ENCODE assay signal across 9 cellular contexts in genomic region chr2:149331023-149331400, GRCh38. TPM values are rescaled to one million over a fixed set of nuclear protein-coding genes. Genes with fewer than 3 reads are reported as not detected.
DNase-seq lines count a peak whose midpoint lies in the region; ATAC-seq and TF ChIP-seq lines count a peak whose summit lies in the region.
"Had no signal": no experiment of that assay in that cellular context is flagged by ENCODE, and none has a peak within 500 bp of the region (broad histone marks: within the 10 kb centered on the region; RNA-seq: fewer than 3 reads in every experiment).

No MANE protein-coding gene starts in this region.

- H3K36me3 ChIP-seq in cardiac muscle cell, result no peaks in the 10 kb centered on the region
- no peaks in the 10 kb centered on the region for H3K36me3 ChIP-seq in mesenchymal stem cell (ENCODE audit: control insufficient read depth in 1 of 2, insufficient read depth in 2 of 2, low read depth in 1 of 2, low read length in 2 of 2)
- H3K36me3 ChIP-seq in urinary bladder (ENCODE audit: insufficient read depth), result no peaks in the 10 kb centered on the region

- H3K79me1 ChIP-seq in mesenchymal stem cell (replicated peaks; ENCODE audit: low read length, poor library complexity, severe bottlenecking), result no peaks in the 10 kb centered on the region

- WGBS in mesenchymal stem cell, result under 1% methylated on average over 19 of the region's 19 CpGs
- WGBS in urinary bladder, result 2% methylated on average over 19 of the region's 19 CpGs

- peak overlapping the region; percentile 76 for H3K4me3 Mint-ChIP-seq in MCF 10A (ENCODE audit: unreplicated experiment)
- no peak overlapping the region for H3K4me3 Mint-ChIP-seq in stimulated activated effector memory CD8-positive, alpha-beta T cell treated with anti-CD3 and anti-CD28 coated beads, Interleukin-12 subunit alpha, Interleukin-12 subunit beta, amount 100 ng/mL, for 72 hours

- H3K4me1 ChIP-seq in cardiac muscle cell (ENCODE audit: low read depth) (no peaks in the 10 kb centered on the region), mesenchymal stem cell (ENCODE audit: control insufficient read depth, insufficient read depth, low read depth, low read length) (peaks cover 8% of the 10 kb centered on the region), urinary bladder (ENCODE audit: insufficient read depth) (no peaks in the 10 kb centered on the region)

- intact Hi-C loops in Right ventricle myocardium inferior (cut with DNase I), result no loop called here
- intact Hi-C loops in MCF 10A (cut with micrococcal nuclease), result no loop called here

- no peak overlapping the region for H2BK120ac ChIP-seq in mesenchymal stem cell (ENCODE audit: low read depth, low read length)

- peak overlapping the region; percentile 31 for H4K91ac ChIP-seq in mesenchymal stem cell (ENCODE audit: low read length)

- no peaks in the 10 kb centered on the region for H3K27me3 ChIP-seq in cardiac muscle cell
- peaks cover 4 to 60% of the 10 kb centered on the region in 2 experiments for H3K27me3 ChIP-seq in mesenchymal stem cell (ENCODE audit: control insufficient read depth in 1 of 2, insufficient read depth in 1 of 2, low read length in 2 of 2)

- H3K9me3 Mint-ChIP-seq in MCF 10A (ENCODE audit: unreplicated experiment), result no peaks in the 10 kb centered on the region
- H3K9me3 Mint-ChIP-seq in stimulated activated effector memory CD8-positive, alpha-beta T cell treated with anti-CD3 and anti-CD28 coated beads, Interleukin-12 subunit alpha, Interleukin-12 subunit beta, amount 100 ng/mL, for 72 hours, result no peaks in the 10 kb centered on the region

- ATAC-seq in Right ventricle myocardium inferior (no peak), GM19023 (IDR thresholded peaks at IDR 0.05; ENCODE audit: unreplicated experiment) (no peak)
- no peak for ATAC-seq in stimulated activated effector memory CD8-positive, alpha-beta T cell treated with anti-CD3 and anti-CD28 coated beads, Interleukin-12 subunit alpha, Interleukin-12 subunit beta, amount 100 ng/mL, for 72 hours

- no peak overlapping the region for H2BK5ac ChIP-seq in mesenchymal stem cell (ENCODE audit: low read depth, low read length, poor library complexity, severe bottlenecking)

- H3K4me2 ChIP-seq in mesenchymal stem cell (ENCODE audit: low read length, poor library complexity, severe bottlenecking), result peak overlapping the region; percentile 100

- peak overlapping the region; percentile 97 for H2AFZ ChIP-seq in mesenchymal stem cell (ENCODE audit: low read depth, low read length)

- H3K4me1 Mint-ChIP-seq in MCF 10A (ENCODE audit: insufficient read depth, unreplicated experiment), result peaks cover 8% of the 10 kb centered on the region
- H3K4me1 Mint-ChIP-seq in stimulated activated effector memory CD8-positive, alpha-beta T cell treated with anti-CD3 and anti-CD28 coated beads, Interleukin-12 subunit alpha, Interleukin-12 subunit beta, amount 100 ng/mL, for 72 hours, result no peaks in the 10 kb centered on the region

- peak overlapping the region; percentile 49 for H3K27ac Mint-ChIP-seq in MCF 10A (ENCODE audit: low read depth, unreplicated experiment)
- no peak overlapping the region for H3K27ac Mint-ChIP-seq in stimulated activated effector memory CD8-positive, alpha-beta T cell treated with anti-CD3 and anti-CD28 coated beads, Interleukin-12 subunit alpha, Interleukin-12 subunit beta, amount 100 ng/mL, for 72 hours

- peak overlapping the region in 1 of 2 experiments; percentile 50 for H3K23ac ChIP-seq in mesenchymal stem cell (ENCODE audit: low read length in 2 of 2)

- no peaks in the 10 kb centered on the region for H3K27me3 Mint-ChIP-seq in MCF 10A (ENCODE audit: insufficient read depth, unreplicated experiment)

- H2AK5ac ChIP-seq in mesenchymal stem cell (ENCODE audit: low read length, severe bottlenecking), result no peak overlapping the region

- CTCF ChIA-PET in MCF 10A (lab: Yijun Ruan, JAX), result interaction anchor here (0.6 to 1.5 kb wide), 4 partner anchors 44 to 313 kb away, joined by 3 to 5 read pairs (median 4); no protein-coding TSS in a partner anchor

- peak overlapping the region in 1 of 2 experiments; percentile 90 for H3K14ac ChIP-seq in mesenchymal stem cell (ENCODE audit: low read length in 2 of 2)

- peak overlapping the region in 1 of 2 experiments; percentile 66 for H2BK12ac ChIP-seq in mesenchymal stem cell (ENCODE audit: low read length in 2 of 2)

- POLR2A ChIA-PET in MCF 10A (lab: Yijun Ruan, JAX), result no interaction called here

- H3K4me3 ChIP-seq in cardiac muscle cell, result peak overlapping the region; percentile 95
- peak overlapping the region; percentile 74 to 81 for H3K4me3 ChIP-seq in mesenchymal stem cell (ENCODE audit: insufficient read depth in 1 of 2, low read depth in 1 of 2, low read length in 2 of 2)
- peak overlapping the region; percentile 56 for H3K4me3 ChIP-seq in urinary bladder (ENCODE audit: low read depth, low read length)

- peak overlapping the region; percentile 48 for H2BK15ac ChIP-seq in mesenchymal stem cell (ENCODE audit: low read depth, poor library complexity, severe bottlenecking)

- TF ChIP-seq CTCF in cardiac muscle cell (IDR thresholded peaks at IDR 0.05; ENCODE audit: low read depth, low read length) (no peak), MCF 10A (IDR thresholded peaks at IDR 0.05; ENCODE audit: unreplicated experiment) (no peak)

- H3K9ac ChIP-seq in mesenchymal stem cell (ENCODE audit: low read length), result peak overlapping the region; percentile 62

- no TSS peak for BruUV-seq in MCF 10A (replicated peaks; lab: Mats Ljungman, UMichigan)

- peaks cover 6% of the 10 kb centered on the region for H3K36me3 Mint-ChIP-seq in MCF 10A (ENCODE audit: insufficient read depth, unreplicated experiment)
- no peaks in the 10 kb centered on the region for H3K36me3 Mint-ChIP-seq in stimulated activated effector memory CD8-positive, alpha-beta T cell treated with anti-CD3 and anti-CD28 coated beads, Interleukin-12 subunit alpha, Interleukin-12 subunit beta, amount 100 ng/mL, for 72 hours

- DNase-seq in cardiac muscle cell (ENCODE audit: low read depth in 1 of 2, low spot score in 1 of 2) (peak in 1 of 2 donors; percentile 25), Right ventricle myocardium inferior (ENCODE audit: missing footprints) (no peak), MCF 10A (ENCODE audit: unreplicated experiment) (no peak), mesenchymal stem cell (no peak), HUDEP-2 (lab: John Stamatoyannopoulos, UW; ENCODE audit: unreplicated experiment in 76 of 76) (no peak)
- no peak for DNase-seq in stimulated activated effector memory CD8-positive, alpha-beta T cell treated with anti-CD3 and anti-CD28 coated beads, Interleukin-12 subunit alpha, Interleukin-12 subunit beta, amount 100 ng/mL, for 72 hours (ENCODE audit: low spot score in 2 of 2)

- peak overlapping the region in 1 of 2 experiments; percentile 82 for H3K4ac ChIP-seq in mesenchymal stem cell (ENCODE audit: low read depth in 1 of 2, low read length in 2 of 2)

- H4K8ac ChIP-seq in mesenchymal stem cell (ENCODE audit: low read length), result peak overlapping the region; percentile 36

- H3K18ac ChIP-seq in mesenchymal stem cell (ENCODE audit: low read depth in 1 of 2, low read length in 2 of 2), result peak overlapping the region; percentile 86 to 89

- H3K27ac ChIP-seq in cardiac muscle cell (peak overlapping the region; percentile 67), mesenchymal stem cell (ENCODE audit: low read length, poor library complexity, severe bottlenecking) (no peak overlapping the region), urinary bladder (ENCODE audit: low read depth) (no peak overlapping the region)

- no peaks in the 10 kb centered on the region for H3K9me3 ChIP-seq in cardiac muscle cell (ENCODE audit: low read depth)
- H3K9me3 ChIP-seq in mesenchymal stem cell (ENCODE audit: control insufficient read depth, low read length), result no peaks in the 10 kb centered on the region

RNA-seq across cellular contexts. Expression of gene LYPD6, which starts 0.6 kb away (rescaled TPM):
- 7.6 and 10.7 TPM in 2 replicates for total RNA-seq in cardiac muscle cell
- polyA plus RNA-seq in cardiac muscle cell, result 5.8 and 7.4 TPM in 2 replicates
- total RNA-seq in Right ventricle myocardium inferior, result 0.14 TPM
- 2.0 and 3.2 TPM in 2 replicates for total RNA-seq in MCF 10A (2022)
- 6.8 TPM for polyA plus RNA-seq in mesenchymal stem cell (2013, experiment 1 of 2)
- 6.6 TPM for polyA plus RNA-seq in mesenchymal stem cell (2013, experiment 2 of 2)
- total RNA-seq in urinary bladder, result 16.9 TPM
- 2.4 TPM for polyA plus RNA-seq in urinary bladder
- total RNA-seq: T-helper 1 cell treated with Interleukin-12 subunit alpha and Interleukin-12 subunit beta and Interleukin-4 antibody, amounts not matched to agents 30 ng/mL and 1 ng/mL, for 36 hours had no signal
